Comparison of ENCODE assay signal across 33 cellular contexts in the genomic region with DNA sequence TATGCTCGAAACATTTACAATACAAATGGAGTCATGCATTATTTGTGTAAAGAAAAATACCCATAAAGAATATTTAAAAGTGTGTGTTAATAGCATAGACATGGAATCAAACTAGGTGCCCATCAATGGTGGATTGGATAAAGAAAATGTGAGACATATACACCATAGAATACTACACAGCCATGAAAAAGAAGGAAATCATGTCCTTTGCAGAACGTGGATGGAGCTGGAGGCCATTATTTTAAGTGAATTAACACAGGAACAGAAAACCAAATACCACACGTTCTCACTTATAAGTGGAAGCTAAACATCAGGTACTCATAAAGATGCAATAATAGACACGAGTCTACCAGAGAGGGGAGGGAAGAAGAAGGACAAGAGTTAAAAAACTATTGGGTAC. TPM values are rescaled to one million over a fixed set of nuclear protein-coding genes. Genes with fewer than 3 reads are reported as not detected.
"Had no signal": no experiment of that assay in that cellular context is flagged by ENCODE, and none has a peak within 500 bp of the region (broad histone marks: within the 10 kb centered on the region; RNA-seq: fewer than 3 reads in every experiment).

No MANE protein-coding gene starts in this region.

- FAIRE-seq: urothelium cell line had no signal

- H3K27ac Mint-ChIP-seq: stimulated activated effector memory CD8-positive, alpha-beta T cell treated with anti-CD3 and anti-CD28 coated beads, Interleukin-12 subunit alpha, Interleukin-12 subunit beta, amount 100 ng/mL, for 72 hours; stimulated activated memory B cell treated with anti-CD40 and anti-IgM and Interleukin-4, amounts not matched to agents 10 μg/mL and 1 μg/mL and 100 μg/mL, for 72 hours; stimulated activated naive B cell treated with anti-CD40 and anti-IgM and Interleukin-4, amounts not matched to agents 10 μg/mL and 1 μg/mL and 100 μg/mL, for 72 hours; stimulated activated naive CD8-positive, alpha-beta T cell treated with anti-CD3 and anti-CD28 coated beads, Interleukin-15, amount 100 ng/mL, for 72 hours; stimulated activated naive CD8-positive, alpha-beta T cell treated with anti-CD3 and anti-CD28 coated beads, Interleukin-15, Interleukin-2, amounts not matched to agents 100 ng/mL and 50 ng/mL, for 24 hours; type B pancreatic cell had no signal

- H3K4me3 Mint-ChIP-seq: stimulated activated effector memory CD8-positive, alpha-beta T cell treated with anti-CD3 and anti-CD28 coated beads, Interleukin-12 subunit alpha, Interleukin-12 subunit beta, amount 100 ng/mL, for 72 hours; stimulated activated memory B cell treated with anti-CD40 and anti-IgM and Interleukin-4, amounts not matched to agents 10 μg/mL and 1 μg/mL and 100 μg/mL, for 72 hours; stimulated activated naive B cell treated with anti-CD40 and anti-IgM and Interleukin-4, amounts not matched to agents 10 μg/mL and 1 μg/mL and 100 μg/mL, for 72 hours; stimulated activated naive CD8-positive, alpha-beta T cell treated with anti-CD3 and anti-CD28 coated beads, Interleukin-15, amount 100 ng/mL, for 72 hours; stimulated activated naive CD8-positive, alpha-beta T cell treated with anti-CD3 and anti-CD28 coated beads, Interleukin-15, Interleukin-2, amounts not matched to agents 100 ng/mL and 50 ng/mL, for 24 hours; type B pancreatic cell had no signal

- H3K4me3 ChIP-seq: stomach, suprapubic skin, testis, thoracic aorta, thyroid gland, tibial artery, tibial nerve, transverse colon, upper lobe of left lung, upper lobe of right lung, uterus, vagina had no signal

- H3K9me3 ChIP-seq: suprapubic skin, testis, thyroid gland, transverse colon, upper lobe of left lung, upper lobe of right lung, vagina had no signal

- H3K27ac ChIP-seq: stomach, suprapubic skin, testis, thoracic aorta, thyroid gland, tibial artery, tibial nerve, transverse colon, upper lobe of left lung, upper lobe of right lung, uterus, vagina had no signal

- ATAC-seq: stimulated activated effector memory CD8-positive, alpha-beta T cell treated with anti-CD3 and anti-CD28 coated beads, Interleukin-12 subunit alpha, Interleukin-12 subunit beta, amount 100 ng/mL, for 72 hours; stimulated activated memory B cell treated with anti-CD40 and anti-IgM and Interleukin-4, amounts not matched to agents 10 μg/mL and 1 μg/mL and 100 μg/mL, for 72 hours; stimulated activated naive B cell treated with anti-CD40 and anti-IgM and Interleukin-4, amounts not matched to agents 10 μg/mL and 1 μg/mL and 100 μg/mL, for 72 hours; stimulated activated naive CD8-positive, alpha-beta T cell treated with anti-CD3 and anti-CD28 coated beads, Interleukin-15, amount 100 ng/mL, for 72 hours; stimulated activated naive CD8-positive, alpha-beta T cell treated with anti-CD3 and anti-CD28 coated beads, Interleukin-15, Interleukin-2, amounts not matched to agents 100 U/mL and 50 U/mL, for 24 hours; upper lobe of right lung had no signal

- H3K36me3 Mint-ChIP-seq: stimulated activated effector memory CD8-positive, alpha-beta T cell treated with anti-CD3 and anti-CD28 coated beads, Interleukin-12 subunit alpha, Interleukin-12 subunit beta, amount 100 ng/mL, for 72 hours; type B pancreatic cell had no signal

- H3K27me3 ChIP-seq: testis, thyroid gland, upper lobe of left lung, uterus, vagina had no signal

- DNase-seq: stimulated activated CD4-positive, alpha-beta T cell treated with anti-CD3 and anti-CD28 coated beads, Interleukin-2, amount 100 ng/mL, for 48 hours; stimulated activated CD4-positive, alpha-beta T cell treated with anti-CD3 and anti-CD28 coated beads, Interleukin-4, amount 100 ng/mL, for 1 hour; stimulated activated CD4-positive, alpha-beta T cell treated with anti-CD3 and anti-CD28 coated beads, Interleukin-4, amount 100 ng/mL, for 24 hours; stimulated activated CD4-positive, alpha-beta T cell treated with anti-CD3 and anti-CD28 coated beads, Interleukin-4, amount 100 ng/mL, for 4 hours; stimulated activated CD8-positive, alpha-beta memory T cell treated with anti-CD3 and anti-CD28 coated beads, Interleukin-4, amount 100 ng/mL, for 48 hours; stimulated activated naive B cell treated with anti-CD40 and anti-IgM and Interleukin-4, amounts not matched to agents 10 μg/mL and 1 μg/mL and 100 μg/mL, for 72 hours; stimulated activated naive CD4-positive, alpha-beta T cell; stimulated activated naive CD4-positive, alpha-beta T cell treated with Interleukin-2 at 50 U/mL for 16 hours; stimulated activated naive CD8-positive, alpha-beta T cell treated with anti-CD3 and anti-CD28 coated beads, Interleukin-15, amount 100 ng/mL, for 72 hours; stimulated activated naive CD8-positive, alpha-beta T cell treated with anti-CD3 and anti-CD28 coated beads, Interleukin-15, Interleukin-2, amounts not matched to agents 100 U/mL and 50 U/mL, for 24 hours; stomach; substantia nigra; testis; thyroid gland; tibial artery; transverse colon; trophoblast cell; upper lobe of left lung; upper lobe of right lung; uterus had no signal

- H3K36me3 ChIP-seq: stomach, suprapubic skin, thoracic aorta, thyroid gland, tibial artery, tibial nerve, transverse colon, upper lobe of left lung, upper lobe of right lung, uterus, vagina had no signal

- H3K4me1 ChIP-seq: testis, thyroid gland, tibial artery, tibial nerve, transverse colon, upper lobe of left lung, upper lobe of right lung, uterus, vagina had no signal

RNA-seq across cellular contexts. Expression of gene SMIM23, which starts 22.8 kb away (rescaled TPM):
- total RNA-seq: stomach, subcutaneous adipose tissue, suprapubic skin, temporal lobe, thoracic aorta, thyroid gland, tibial nerve, transverse colon, upper lobe of left lung, upper lobe of right lung, ureter, urinary bladder, uterus, vagina had no signal
- polyA plus RNA-seq: stomach, urinary bladder had no signal
